ENCODE assay signal across 1 cellular context in the genomic region with DNA sequence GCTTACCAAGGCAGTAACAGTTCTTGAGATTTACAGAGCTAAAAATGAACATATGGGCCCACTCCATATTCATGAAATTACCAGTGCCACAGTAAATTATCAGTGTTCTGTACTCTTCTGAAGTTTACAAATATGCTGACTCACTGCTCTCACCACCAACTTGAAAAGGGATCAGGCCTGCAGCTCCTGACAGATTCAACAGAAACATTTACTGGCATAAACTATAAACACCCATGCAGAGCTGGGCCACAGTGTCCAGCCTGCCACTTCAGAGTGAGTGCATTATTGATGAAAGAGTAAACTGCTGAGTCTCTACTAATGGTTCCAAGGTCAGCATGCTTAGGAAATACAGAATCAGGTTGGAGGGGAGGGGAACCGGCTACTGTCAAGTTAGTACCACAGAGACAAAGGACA.
TF ChIP-seq lines count a peak whose summit lies in the region.

No MANE protein-coding gene starts in this region.

TF ChIP-seq in GM23338, 12 proteins besides CTCF, POLR2A, EP300 and RAD21 (continued from another document):
- TF ChIP-seq ETS1 (IDR thresholded peaks at IDR 0.05), result no peak
